2 cellular contexts compared by ENCODE assay signal in genomic region chrX:133543654-133544053, GRCh38.
TF ChIP-seq lines count a peak whose summit lies in the region.

No MANE protein-coding gene starts in this region.

TF ChIP-seq in HCT116, 20 proteins besides CTCF, POLR2A, EP300 and RAD21 (continued from another document):
- TF ChIP-seq ZBTB33 (IDR thresholded peaks at IDR 0.05; ENCODE audit: extremely low read depth, insufficient replicate concordance, low read length): no peak
TF ChIP-seq in HCT116: peak in this region for 0.

TF ChIP-seq in GM23338, 12 proteins besides CTCF, POLR2A, EP300 and RAD21 (continued from another document):
- TF ChIP-seq EZH2phosphoT487 (IDR thresholded peaks at IDR 0.05; ENCODE audit: unreplicated experiment) (no peak), STAT1 (IDR thresholded peaks at IDR 0.05; ENCODE audit: unreplicated experiment) (no peak), ZNF462 (CRISPR knock-in tag; IDR thresholded peaks at IDR 0.05) (no peak), POLR2AphosphoS5 (IDR thresholded peaks at IDR 0.05; ENCODE audit: low read depth) (no peak), ZNF331 (CRISPR knock-in tag; IDR thresholded peaks at IDR 0.05; ENCODE audit: low read depth) (no peak), ZNF114 (CRISPR knock-in tag; IDR thresholded peaks at IDR 0.05) (no peak), CREB1 (CRISPR knock-in tag; IDR thresholded peaks at IDR 0.05; ENCODE audit: low read depth) (no peak)
